13 cellular contexts compared by ENCODE assay signal in genomic region chr13:112803422-112803821, GRCh38.
DNase-seq lines count a peak whose midpoint lies in the region; ATAC-seq and TF ChIP-seq lines count a peak whose summit lies in the region.
"Had no signal": no experiment of that assay in that cellular context is flagged by ENCODE, and none has a peak within 500 bp of the region (broad histone marks: within the 10 kb centered on the region; RNA-seq: fewer than 3 reads in every experiment).

No MANE protein-coding gene starts in this region.

- H3K27me3 Mint-ChIP-seq in activated T-cell treated with anti-CD3 and anti-CD28 coated beads, Interleukin-2, amount 50 U/mL, for 24 hours = no peaks in the 10 kb centered on the region
- H3K27me3 Mint-ChIP-seq in activated T-cell treated with anti-CD3 and anti-CD28 coated beads, Interleukin-2, amount 50 U/mL, for 72 hours (ENCODE audit: low read depth) = no peaks in the 10 kb centered on the region
- H3K27me3 Mint-ChIP-seq in stimulated activated naive B cell treated with anti-CD40 and anti-IgM and Interleukin-4, amounts not matched to agents 10 μg/mL and 1 μg/mL and 100 μg/mL, for 72 hours = no peaks in the 10 kb centered on the region
- H3K27me3 Mint-ChIP-seq: dendritic cell treated with granulocyte-macrophage colony-stimulating factor and Interleukin-4, amounts not matched to agents 40 ng/mL and 50 ng/mL, for 4 days had no signal

- peaks cover 5% of the 10 kb centered on the region for H3K9me3 Mint-ChIP-seq in activated T-cell treated with anti-CD3 and anti-CD28 coated beads, Interleukin-2, amount 50 U/mL, for 24 hours
- H3K9me3 Mint-ChIP-seq in activated T-cell treated with anti-CD3 and anti-CD28 coated beads, Interleukin-2, amount 50 U/mL, for 72 hours = peaks cover 0 to 5% of the 10 kb centered on the region in 2 donors
- peaks cover 5 to 7% of the 10 kb centered on the region in 2 donors for H3K9me3 Mint-ChIP-seq in stimulated activated naive B cell treated with anti-CD40 and anti-IgM and Interleukin-4, amounts not matched to agents 10 μg/mL and 1 μg/mL and 100 μg/mL, for 72 hours

- ATAC-seq in activated T-cell treated with anti-CD3 and anti-CD28 coated beads, Interleukin-2, amount 50 U/mL, for 72 hours (replicated peaks in 1 of 2) = no peak
- ATAC-seq in HG02571 (IDR thresholded peaks at IDR 0.05; ENCODE audit: unreplicated experiment) (peak; percentile 71), HG03571 (IDR thresholded peaks at IDR 0.05; ENCODE audit: unreplicated experiment) (peak; percentile 61), omental fat pad (ENCODE audit: low FRiP score) (no peak)
- ATAC-seq in stimulated activated naive B cell treated with anti-CD40 and anti-IgM and Interleukin-4, amounts not matched to agents 10 μg/mL and 1 μg/mL and 100 μg/mL, for 72 hours (replicated peaks) = peak; percentile 44 to 54
- ATAC-seq: Panc1 had no signal

- peaks cover 32% of the 10 kb centered on the region for H3K36me3 Mint-ChIP-seq in activated T-cell treated with anti-CD3 and anti-CD28 coated beads, Interleukin-2, amount 50 U/mL, for 24 hours (ENCODE audit: low read depth)
- H3K36me3 Mint-ChIP-seq in activated T-cell treated with anti-CD3 and anti-CD28 coated beads, Interleukin-2, amount 50 U/mL, for 72 hours (ENCODE audit: insufficient read depth in 2 of 2) = peaks cover 3 to 4% of the 10 kb centered on the region in 2 donors
- H3K36me3 Mint-ChIP-seq in stimulated activated naive B cell treated with anti-CD40 and anti-IgM and Interleukin-4, amounts not matched to agents 10 μg/mL and 1 μg/mL and 100 μg/mL, for 72 hours = peaks cover 27 to 43% of the 10 kb centered on the region in 2 donors

- H3K27ac Mint-ChIP-seq in activated T-cell treated with anti-CD3 and anti-CD28 coated beads, Interleukin-2, amount 50 U/mL, for 24 hours = peak overlapping the region; percentile 26
- H3K27ac Mint-ChIP-seq in activated T-cell treated with anti-CD3 and anti-CD28 coated beads, Interleukin-2, amount 50 U/mL, for 72 hours = no peak overlapping the region
- H3K27ac Mint-ChIP-seq in stimulated activated naive B cell treated with anti-CD40 and anti-IgM and Interleukin-4, amounts not matched to agents 10 μg/mL and 1 μg/mL and 100 μg/mL, for 72 hours = peak overlapping the region; percentile 95
- H3K27ac Mint-ChIP-seq: dendritic cell treated with granulocyte-macrophage colony-stimulating factor and Interleukin-4, amounts not matched to agents 40 ng/mL and 50 ng/mL, for 4 days had no signal

- DNase-seq in activated T-cell treated with anti-CD3 and anti-CD28 coated beads, Interleukin-2, amount 50 U/mL, for 24 hours = no peak
- DNase-seq in activated T-cell treated with anti-CD3 and anti-CD28 coated beads, Interleukin-2, amount 50 U/mL, for 72 hours = no peak
- DNase-seq in stimulated activated naive B cell treated with anti-CD40 and anti-IgM and Interleukin-4, amounts not matched to agents 10 μg/mL and 1 μg/mL and 100 μg/mL, for 72 hours = no peak
- DNase-seq in omental fat pad (ENCODE audit: low spot score) = no peak
- no peak for DNase-seq in NCI-H128 (lab: John Stamatoyannopoulos, UW; ENCODE audit: unreplicated experiment)
- DNase-seq in activated CD4-positive, alpha-beta T cell treated with anti-CD3 and anti-CD28 coated beads for 48 hours = no peak
- DNase-seq: activated effector memory CD4-positive, alpha-beta T cell treated with anti-CD3 and anti-CD28 coated beads, Interleukin-2, amount 50 U/mL, for 16 hours; gastrocnemius medialis; NCI-H146 had no signal

- no peak for TF ChIP-seq CTCF in omental fat pad (IDR thresholded peaks at IDR 0.05)

- H3K4me3 Mint-ChIP-seq in activated T-cell treated with anti-CD3 and anti-CD28 coated beads, Interleukin-2, amount 50 U/mL, for 24 hours = no peak overlapping the region
- no peak overlapping the region for H3K4me3 Mint-ChIP-seq in activated T-cell treated with anti-CD3 and anti-CD28 coated beads, Interleukin-2, amount 50 U/mL, for 72 hours
- H3K4me3 Mint-ChIP-seq in stimulated activated naive B cell treated with anti-CD40 and anti-IgM and Interleukin-4, amounts not matched to agents 10 μg/mL and 1 μg/mL and 100 μg/mL, for 72 hours = no peak overlapping the region
- H3K4me3 Mint-ChIP-seq: dendritic cell treated with granulocyte-macrophage colony-stimulating factor and Interleukin-4, amounts not matched to agents 40 ng/mL and 50 ng/mL, for 4 days had no signal

- H3K4me1 Mint-ChIP-seq in activated T-cell treated with anti-CD3 and anti-CD28 coated beads, Interleukin-2, amount 50 U/mL, for 24 hours (ENCODE audit: low read depth) = peaks cover 18% of the 10 kb centered on the region
- H3K4me1 Mint-ChIP-seq in activated T-cell treated with anti-CD3 and anti-CD28 coated beads, Interleukin-2, amount 50 U/mL, for 72 hours (ENCODE audit: low read depth) = peaks cover 13% of the 10 kb centered on the region
- H3K4me1 Mint-ChIP-seq in stimulated activated naive B cell treated with anti-CD40 and anti-IgM and Interleukin-4, amounts not matched to agents 10 μg/mL and 1 μg/mL and 100 μg/mL, for 72 hours = peaks cover 19 to 21% of the 10 kb centered on the region in 2 donors

Comparison
In these comparisons a context has a peak if more than half of its experiments do, and no peak if none do; other contexts are left out.
1. ATAC-seq: peak in HG02571 (single experiment), HG03571 (single experiment) and stimulated activated naive B cell treated with anti-CD40 and anti-IgM and Interleukin-4, amounts not matched to agents 10 μg/mL and 1 μg/mL and 100 μg/mL, for 72 hours (2 of 2); none in activated T-cell treated with anti-CD3 and anti-CD28 coated beads, Interleukin-2, amount 50 U/mL, for 72 hours (0 of 2) and omental fat pad (single experiment).